ENCODE assay signal across 1 cellular context in the genomic region with DNA sequence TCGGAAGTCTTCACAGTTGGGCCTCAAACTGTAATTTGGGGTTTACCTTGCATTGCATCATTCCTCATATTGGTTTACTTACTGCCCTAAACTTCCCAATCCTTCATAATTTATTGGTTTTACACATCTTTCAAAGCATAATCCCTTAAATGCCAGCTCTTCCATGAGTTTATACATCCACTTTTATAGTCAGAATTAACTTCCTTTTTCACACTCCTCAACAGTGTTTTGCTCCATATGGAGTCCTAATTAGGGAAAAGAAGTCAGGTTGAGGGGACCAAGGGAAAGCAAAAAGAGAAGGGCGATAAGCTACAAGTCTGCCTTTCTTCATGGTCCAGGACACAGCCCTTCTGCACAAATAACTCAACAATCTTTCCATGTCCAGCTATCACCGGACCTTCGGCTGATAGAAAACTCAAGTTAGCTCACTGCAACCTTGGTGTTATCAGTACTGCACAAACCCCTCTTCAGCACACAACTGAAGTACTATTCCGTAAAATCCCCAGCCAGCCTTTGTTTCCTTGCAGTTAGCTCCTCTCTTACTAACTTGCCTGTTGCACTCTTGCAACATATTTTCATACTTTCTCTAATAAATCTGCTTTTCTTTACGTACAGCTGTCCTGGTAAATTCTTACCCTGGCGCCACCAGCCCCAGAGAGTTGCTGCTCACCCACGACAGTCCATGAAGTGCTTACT.
TF ChIP-seq lines count a peak whose summit lies in the region.

No MANE protein-coding gene starts in this region.

TF ChIP-seq in K562, 482 proteins besides CTCF, POLR2A, EP300 and RAD21 (continued from another document and continues in another):
- TF ChIP-seq ZNF518B (CRISPR knock-in tag; IDR thresholded peaks at IDR 0.05) = no peak; the same call in 1 of the 2 replicates
- TF ChIP-seq ARNT (IDR thresholded peaks at IDR 0.05) = peak in 1 of 2 experiments; percentile 31; a peak in 1 of 4 replicates
- TF ChIP-seq BRD9 (IDR thresholded peaks at IDR 0.05; ENCODE audit: low read depth, partially characterized antibody) = peak; percentile 84
- no peak for TF ChIP-seq HNRNPH1 (optimal IDR thresholded peaks at IDR 0.05; ENCODE audit: low read depth, low read length)
- no peak for TF ChIP-seq KHSRP (IDR thresholded peaks at IDR 0.05)
- TF ChIP-seq PML (IDR thresholded peaks at IDR 0.05; ENCODE audit: low read length) = 0 out of 2 replicates have a peak, but pooled peaks have one; percentile 25
- TF ChIP-seq, protein P1, sequence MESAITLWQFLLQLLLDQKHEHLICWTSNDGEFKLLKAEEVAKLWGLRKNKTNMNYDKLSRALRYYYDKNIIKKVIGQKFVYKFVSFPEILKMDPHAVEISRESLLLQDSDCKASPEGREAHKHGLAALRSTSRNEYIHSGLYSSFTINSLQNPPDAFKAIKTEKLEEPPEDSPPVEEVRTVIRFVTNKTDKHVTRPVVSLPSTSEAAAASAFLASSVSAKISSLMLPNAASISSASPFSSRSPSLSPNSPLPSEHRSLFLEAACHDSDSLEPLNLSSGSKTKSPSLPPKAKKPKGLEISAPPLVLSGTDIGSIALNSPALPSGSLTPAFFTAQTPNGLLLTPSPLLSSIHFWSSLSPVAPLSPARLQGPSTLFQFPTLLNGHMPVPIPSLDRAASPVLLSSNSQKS (CRISPR knock-in tag; IDR thresholded peaks at IDR 0.05) = no peak
- TF ChIP-seq MTF1 (CRISPR knock-in tag; IDR thresholded peaks at IDR 0.05; ENCODE audit: borderline replicate concordance) = no peak
- TF ChIP-seq RNF2 (IDR thresholded peaks at IDR 0.05) = no peak
- TF ChIP-seq FOXK1 (CRISPR knock-in tag; IDR thresholded peaks at IDR 0.05; ENCODE audit: borderline replicate concordance) = 0 out of 2 replicates have a peak, but pooled peaks have one; percentile 83
- TF ChIP-seq SIN3A (IDR thresholded peaks at IDR 0.05; ENCODE audit: borderline replicate concordance in 2 of 2, control insufficient read depth in 1 of 2, low read depth in 2 of 2, low read length in 2 of 2) = no peak
- TF ChIP-seq ZNF274 (IDR thresholded peaks at IDR 0.05; ENCODE audit: borderline replicate concordance, low read depth, low read length) = no peak
- TF ChIP-seq CREBBP (IDR thresholded peaks at IDR 0.05; ENCODE audit: low read depth, low read length) = no peak
- no peak for TF ChIP-seq NR2F6 (CRISPR knock-in tag; IDR thresholded peaks at IDR 0.05)
- peak; percentile 75 for TF ChIP-seq CBFA2T2 (conservative IDR thresholded peaks at IDR 0.05)
- TF ChIP-seq MEIS2 (IDR thresholded peaks at IDR 0.05; ENCODE audit: partially characterized antibody) = peak; percentile 78
- no peak for TF ChIP-seq KLF6 (CRISPR knock-in tag; IDR thresholded peaks at IDR 0.05; ENCODE audit: borderline replicate concordance)
- TF ChIP-seq, protein P2, sequence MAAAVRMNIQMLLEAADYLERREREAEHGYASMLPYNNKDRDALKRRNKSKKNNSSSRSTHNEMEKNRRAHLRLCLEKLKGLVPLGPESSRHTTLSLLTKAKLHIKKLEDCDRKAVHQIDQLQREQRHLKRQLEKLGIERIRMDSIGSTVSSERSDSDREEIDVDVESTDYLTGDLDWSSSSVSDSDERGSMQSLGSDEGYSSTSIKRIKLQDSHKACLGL (CRISPR knock-in tag; IDR thresholded peaks at IDR 0.05; ENCODE audit: borderline replicate concordance, poor library complexity, severe bottlenecking) = no peak
- no peak for TF ChIP-seq NUFIP1 (IDR thresholded peaks at IDR 0.05; ENCODE audit: partially characterized antibody)
- TF ChIP-seq DPF2 (IDR thresholded peaks at IDR 0.05) = peak; percentile 88
- TF ChIP-seq ZNF24 (IDR thresholded peaks at IDR 0.05) = peak; percentile 20; the same call in 1 of the 2 replicates
- TF ChIP-seq HINFP (tag; conservative IDR thresholded peaks at IDR 0.05; ENCODE audit: low read depth) = no peak
- TF ChIP-seq, protein P3, sequence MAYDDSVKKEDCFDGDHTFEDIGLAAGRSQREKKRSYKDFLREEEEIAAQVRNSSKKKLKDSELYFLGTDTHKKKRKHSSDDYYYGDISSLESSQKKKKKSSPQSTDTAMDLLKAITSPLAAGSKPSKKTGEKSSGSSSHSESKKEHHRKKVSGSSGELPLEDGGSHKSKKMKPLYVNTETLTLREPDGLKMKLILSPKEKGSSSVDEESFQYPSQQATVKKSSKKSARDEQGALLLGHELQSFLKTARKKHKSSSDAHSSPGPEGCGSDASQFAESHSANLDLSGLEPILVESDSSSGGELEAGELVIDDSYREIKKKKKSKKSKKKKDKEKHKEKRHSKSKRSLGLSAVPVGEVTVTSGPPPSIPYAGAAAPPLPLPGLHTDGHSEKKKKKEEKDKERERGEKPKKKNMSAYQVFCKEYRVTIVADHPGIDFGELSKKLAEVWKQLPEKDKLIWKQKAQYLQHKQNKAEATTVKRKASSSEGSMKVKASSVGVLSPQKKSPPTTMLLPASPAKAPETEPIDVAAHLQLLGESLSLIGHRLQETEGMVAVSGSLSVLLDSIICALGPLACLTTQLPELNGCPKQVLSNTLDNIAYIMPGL (CRISPR knock-in tag; IDR thresholded peaks at IDR 0.05) = no peak
- no peak for TF ChIP-seq ZNF707 (CRISPR knock-in tag; conservative IDR thresholded peaks at IDR 0.05)
- TF ChIP-seq TOE1 (IDR thresholded peaks at IDR 0.05; ENCODE audit: borderline replicate concordance) = 0 out of 2 replicates have a peak, but pooled peaks have one; percentile 44
- TF ChIP-seq TOE1 (CRISPR knock-in tag; IDR thresholded peaks at IDR 0.05; ENCODE audit: borderline replicate concordance, low read depth) = no peak; the same call in 1 of the 2 replicates
- no peak for TF ChIP-seq ZZZ3 (IDR thresholded peaks at IDR 0.05)
- TF ChIP-seq ZNF644 (tag; IDR thresholded peaks at IDR 0.05; ENCODE audit: low read depth) = no peak; the same call in 1 of the 2 replicates
- TF ChIP-seq RHOXF2B (CRISPR knock-in tag; conservative IDR thresholded peaks at IDR 0.05) = no peak
- TF ChIP-seq FOS (IDR thresholded peaks at IDR 0.05; ENCODE audit: extremely low read depth, insufficient read length) = no peak
- TF ChIP-seq REST (CRISPR knock-in tag; IDR thresholded peaks at IDR 0.05; ENCODE audit: low read depth) = no peak
- peak; percentile 42; the same call in 1 of the 2 replicates for TF ChIP-seq GATA2 (CRISPR knock-in tag; IDR thresholded peaks at IDR 0.05)
- peak; percentile 70; the same call in 1 of the 2 replicates for TF ChIP-seq CUX1 (CRISPR knock-in tag; IDR thresholded peaks at IDR 0.05)
- TF ChIP-seq, protein P4, sequence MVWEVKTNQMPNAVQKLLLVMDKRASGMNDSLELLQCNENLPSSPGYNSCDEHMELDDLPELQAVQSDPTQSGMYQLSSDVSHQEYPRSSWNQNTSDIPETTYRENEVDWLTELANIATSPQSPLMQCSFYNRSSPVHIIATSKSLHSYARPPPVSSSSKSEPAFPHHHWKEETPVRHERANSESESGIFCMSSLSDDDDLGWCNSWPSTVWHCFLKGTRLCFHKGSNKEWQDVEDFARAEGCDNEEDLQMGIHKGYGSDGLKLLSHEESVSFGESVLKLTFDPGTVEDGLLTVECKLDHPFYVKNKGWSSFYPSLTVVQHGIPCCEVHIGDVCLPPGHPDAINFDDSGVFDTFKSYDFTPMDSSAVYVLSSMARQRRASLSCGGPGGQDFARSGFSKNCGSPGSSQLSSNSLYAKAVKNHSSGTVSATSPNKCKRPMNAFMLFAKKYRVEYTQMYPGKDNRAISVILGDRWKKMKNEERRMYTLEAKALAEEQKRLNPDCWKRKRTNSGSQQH (CRISPR knock-in tag; IDR thresholded peaks at IDR 0.05) = 0 out of 2 replicates have a peak, but pooled peaks have one; percentile 11
- no peak for TF ChIP-seq GABPB2 (CRISPR knock-in tag; conservative IDR thresholded peaks at IDR 0.05)
- no peak for TF ChIP-seq ZNF174 (CRISPR knock-in tag; IDR thresholded peaks at IDR 0.05)
- TF ChIP-seq ZNF311 (CRISPR knock-in tag; IDR thresholded peaks at IDR 0.05) = no peak
- no peak for TF ChIP-seq FOXM1 (IDR thresholded peaks at IDR 0.05; ENCODE audit: low read depth)
- no peak for TF ChIP-seq FOXM1 (CRISPR knock-in tag; IDR thresholded peaks at IDR 0.05; ENCODE audit: low read depth)
- TF ChIP-seq NEUROD1 (IDR thresholded peaks at IDR 0.05; ENCODE audit: borderline replicate concordance, low read depth, low read length, partially characterized antibody) = peak; percentile 23
- no peak for TF ChIP-seq KDM4B (IDR thresholded peaks at IDR 0.05; ENCODE audit: borderline replicate concordance in 2 of 2, low read depth in 1 of 2)
- no peak for TF ChIP-seq CHCHD3 (CRISPR knock-in tag; IDR thresholded peaks at IDR 0.05)
